Comparison of ENCODE assay signal across 19 cellular contexts in the genomic region with DNA sequence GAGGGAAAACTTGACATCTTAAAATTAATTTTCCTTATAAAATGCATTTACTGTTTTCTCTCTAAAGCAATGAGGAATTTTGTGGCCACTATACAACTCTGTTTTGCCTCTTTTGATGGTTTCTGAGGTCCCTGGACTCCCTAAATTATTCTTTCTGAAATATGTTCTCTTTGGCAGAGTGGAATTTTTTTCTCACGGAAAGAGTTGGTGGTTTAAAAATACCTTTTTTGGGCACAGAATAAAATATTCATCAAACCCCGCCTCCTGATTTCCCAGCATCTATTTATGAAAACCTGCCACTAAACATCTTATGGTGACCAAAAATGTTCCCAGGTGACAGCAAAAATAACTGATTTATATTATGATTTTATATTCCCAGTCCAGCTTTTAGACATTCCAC.
A peak's percentile ranks its signal among the peaks of the same experiment; 100 is the strongest.
DNase-seq lines count a peak whose midpoint lies in the region; ATAC-seq and TF ChIP-seq lines count a peak whose summit lies in the region.
"Had no signal": no experiment of that assay in that cellular context is flagged by ENCODE, and none has a peak within 500 bp of the region (broad histone marks: within the 10 kb centered on the region; RNA-seq: fewer than 3 reads in every experiment).

No MANE protein-coding gene starts in this region.

- no peaks in the 10 kb centered on the region for H3K79me2 ChIP-seq in mammary epithelial cell (ENCODE audit: insufficient read depth, low read length)

- no peak for TF ChIP-seq CTCF in mammary epithelial cell (conservative IDR thresholded peaks at IDR 0.05 in 1 of 2, IDR thresholded peaks at IDR 0.05 in 1 of 2; ENCODE audit: extremely low read depth in 1 of 2, insufficient read depth in 1 of 2, low read depth in 1 of 2, low read length in 2 of 2)
- no peak for TF ChIP-seq CTCF in MCF 10A (IDR thresholded peaks at IDR 0.05; ENCODE audit: unreplicated experiment)
- TF ChIP-seq CTCF in coronary artery (IDR thresholded peaks at IDR 0.05): no peak
- TF ChIP-seq CTCF in nephron (IDR thresholded peaks at IDR 0.05; ENCODE audit: unreplicated experiment in 3 of 3): no peak

- H3K27ac ChIP-seq in mammary epithelial cell (ENCODE audit: insufficient read depth, low read depth, low read length): peak overlapping the region; percentile 46
- peak overlapping the region; percentile 8 to 62 for H3K27ac ChIP-seq in coronary artery
- H3K27ac ChIP-seq: BLaER1 had no signal

- intact Hi-C loops in mammary epithelial cell (cut with micrococcal nuclease) (no loop called here), MCF 10A (cut with micrococcal nuclease) (no loop called here)

- H3K4me3 ChIP-seq in mammary epithelial cell (replicated peaks in 1 of 3; ENCODE audit: insufficient read depth in 1 of 3, low read depth in 2 of 3, low read length in 3 of 3): no peak overlapping the region
- H3K4me3 ChIP-seq in coronary artery: no peak overlapping the region
- H3K4me3 ChIP-seq: BLaER1, GM23338, SJCRH30 had no signal

- no peaks in the 10 kb centered on the region for H3K9me3 ChIP-seq in mammary epithelial cell (replicated peaks; ENCODE audit: insufficient read depth, low read length)
- H3K9me3 ChIP-seq: BLaER1, SJCRH30 had no signal

- DNase-seq in mammary epithelial cell (no peak), MCF 10A (ENCODE audit: unreplicated experiment) (no peak), coronary artery (ENCODE audit: low spot score) (no peak), COLO829 (ENCODE audit: low spot score) (no peak), DMS114 treated with DMSO at 0.1 percent for 48 hours (lab: John Stamatoyannopoulos, UW; ENCODE audit: unreplicated experiment) (no peak)
- DNase-seq in activated T-cell treated with anti-CD3 and anti-CD28 coated beads, Interleukin-2, amount 50 U/mL, for 1 hour: no peak
- DNase-seq: 8988T; CD8-positive, alpha-beta T cell; DMS79 treated with DMSO at 0.1 percent for 48 hours; NCI-H1417 treated with DMSO at 0.1 percent for 48 hours; NCI-H2029; NCI-H774; SJCRH30 had no signal

- no peaks in the 10 kb centered on the region for H4K20me1 ChIP-seq in mammary epithelial cell (ENCODE audit: insufficient read depth, low read length)
- H4K20me1 ChIP-seq: BLaER1 had no signal

- BruUV-seq in mammary epithelial cell (replicated peaks; lab: Mats Ljungman, UMichigan) (TSS peak; percentile 98), MCF 10A (replicated peaks; lab: Mats Ljungman, UMichigan) (no TSS peak)

- dilution Hi-C loops in mammary epithelial cell (cut with HindIII; ENCODE audit: low sequenced_read_pairs): no loop called here

- H3K36me3 Mint-ChIP-seq in MCF 10A (ENCODE audit: insufficient read depth, unreplicated experiment) (no peaks in the 10 kb centered on the region), nephron (ENCODE audit: low read depth) (no peaks in the 10 kb centered on the region)
- H3K36me3 Mint-ChIP-seq: CD8-positive, alpha-beta T cell had no signal

- H3K36me3 ChIP-seq in mammary epithelial cell (ENCODE audit: insufficient read depth, low read length): no peaks in the 10 kb centered on the region
- H3K36me3 ChIP-seq: BLaER1, SJCRH30 had no signal

- CTCF ChIA-PET in mammary epithelial cell (lab: Charles Lee; ENCODE audit: low non-redundant PET) (no interaction called here), MCF 10A (lab: Yijun Ruan, JAX) (interaction anchor here (1.2 to 1.9 kb wide), 2 partner anchors 27 to 28 kb away, joined by 5 to 9 read pairs; no protein-coding TSS in a partner anchor)

- no peak for ATAC-seq in GM18858 (IDR thresholded peaks at IDR 0.05; ENCODE audit: unreplicated experiment)
- ATAC-seq: CD8-positive, alpha-beta T cell; GM23338; HCT116; PC-3 had no signal

- in situ Hi-C loops in mammary epithelial cell (cut with MboI; ENCODE audit: low sequenced_read_pairs in 2 of 2): no loop called here

- H3K4me1 Mint-ChIP-seq in MCF 10A (ENCODE audit: insufficient read depth, unreplicated experiment) (no peaks in the 10 kb centered on the region), nephron (peaks cover 27% of the 10 kb centered on the region)
- H3K4me1 Mint-ChIP-seq: GM23338 had no signal

- no peak overlapping the region for H3K4me3 Mint-ChIP-seq in MCF 10A (ENCODE audit: unreplicated experiment)
- no peak overlapping the region for H3K4me3 Mint-ChIP-seq in nephron
- H3K4me3 Mint-ChIP-seq: CD8-positive, alpha-beta T cell; GM23338 had no signal

- peak overlapping the region; percentile 61 for H3K4me2 ChIP-seq in mammary epithelial cell (ENCODE audit: insufficient read depth, low read depth, low read length)
- H3K4me2 ChIP-seq: BLaER1, GM23338 had no signal

- no peak overlapping the region for H3K9ac ChIP-seq in mammary epithelial cell (ENCODE audit: insufficient read depth, low read length)
- H3K9ac ChIP-seq: BLaER1 had no signal

- H3K27ac Mint-ChIP-seq in MCF 10A (ENCODE audit: low read depth, unreplicated experiment) (no peak overlapping the region), nephron (peak overlapping the region; percentile 89 to 98 (median 95))
- H3K27ac Mint-ChIP-seq: CD8-positive, alpha-beta T cell; GM23338 had no signal

- POLR2A ChIA-PET in MCF 10A (lab: Yijun Ruan, JAX): interaction anchor here (0.6 kb wide), 1 partner anchor 81 kb away, joined by 3 read pairs; no protein-coding TSS in a partner anchor

- H3K9me3 Mint-ChIP-seq in MCF 10A (ENCODE audit: unreplicated experiment) (peaks cover 6% of the 10 kb centered on the region), nephron (no peaks in the 10 kb centered on the region)
- H3K9me3 Mint-ChIP-seq: GM23338 had no signal

- 93% methylated on average over 2 of the region's 2 CpGs for WGBS in mammary epithelial cell (ENCODE audit: low coverage, missing lambda C conversion rate)

- no peaks in the 10 kb centered on the region for H3K27me3 ChIP-seq in mammary epithelial cell (ENCODE audit: insufficient read depth, low read length)
- H3K27me3 ChIP-seq: BLaER1, SJCRH30 had no signal

- no peaks in the 10 kb centered on the region for H3K27me3 Mint-ChIP-seq in MCF 10A (ENCODE audit: insufficient read depth, unreplicated experiment)
- no peaks in the 10 kb centered on the region for H3K27me3 Mint-ChIP-seq in nephron (ENCODE audit: low read depth)

- no peak overlapping the region for H2AFZ ChIP-seq in mammary epithelial cell (ENCODE audit: low read depth, low read length)
- H2AFZ ChIP-seq: GM23338 had no signal

- peaks cover 23% of the 10 kb centered on the region for H3K4me1 ChIP-seq in mammary epithelial cell (ENCODE audit: insufficient read depth, low read length)
- H3K4me1 ChIP-seq: BLaER1 had no signal
